Comparison of ENCODE assay signal across 8 cellular contexts in the genomic region with DNA sequence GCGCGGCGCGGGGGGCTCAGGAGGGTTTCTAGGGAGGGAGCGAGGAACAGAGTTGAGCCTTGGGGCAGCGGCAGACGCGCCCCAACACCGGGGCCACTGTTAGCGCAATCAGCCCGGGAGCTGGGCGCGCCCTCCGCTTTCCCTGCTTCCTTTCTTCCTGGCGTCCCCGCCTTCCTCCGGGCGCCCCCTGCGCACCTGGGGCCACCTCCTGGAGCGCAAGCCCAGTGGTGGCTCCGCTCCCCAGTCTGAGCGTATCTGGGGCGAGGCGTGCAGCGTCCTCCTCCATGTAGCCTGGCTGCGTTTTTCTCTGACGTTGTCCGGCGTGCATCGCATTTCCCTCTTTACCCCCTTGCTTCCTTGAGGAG. TPM values are rescaled to one million over a fixed set of nuclear protein-coding genes. Genes with fewer than 3 reads are reported as not detected.
A peak's percentile ranks its signal among the peaks of the same experiment; 100 is the strongest.
DNase-seq lines count a peak whose midpoint lies in the region; FAIRE-seq and TF ChIP-seq lines count a peak whose summit lies in the region.

No MANE protein-coding gene starts in this region.

- H3K36me3 ChIP-seq in Peyer's patch (no peaks in the 10 kb centered on the region), small intestine (ENCODE audit: control insufficient read depth in 2 of 2, insufficient read depth in 2 of 2, low read length in 2 of 2) (no peaks in the 10 kb centered on the region)

- no peaks in the 10 kb centered on the region for H3K9me3 Mint-ChIP-seq in T-helper 2 cell treated with Interferon-gamma antibody and Interleukin-4, amounts not matched to agents 5 μg/mL and 100 μg/mL, for 36 hours

- no peak for DNase-seq in T-helper 2 cell treated with Interferon-gamma antibody and Interleukin-4, amounts not matched to agents 5 μg/mL and 100 μg/mL, for 36 hours (ENCODE audit: low spot score)
- DNase-seq in T-helper 2 cell (no peak), Peyer's patch (peak in 2 of 3 donors; percentile 75 to 77), fibroblast of pulmonary artery (ENCODE audit: low read depth) (no peak), small intestine (peak; percentile 81), iPS-NIHi11 (ENCODE audit: low spot score) (no peak), ecto neural progenitor cell (ENCODE audit: low spot score) (no peak), KG1 (lab: John Stamatoyannopoulos, UW) (no peak)

- H3K4me1 Mint-ChIP-seq in T-helper 2 cell treated with Interferon-gamma antibody and Interleukin-4, amounts not matched to agents 5 μg/mL and 100 μg/mL, for 36 hours (ENCODE audit: low read depth): peaks cover 7% of the 10 kb centered on the region

- peaks cover 38% of the 10 kb centered on the region for H3K27me3 Mint-ChIP-seq in T-helper 2 cell treated with Interferon-gamma antibody and Interleukin-4, amounts not matched to agents 5 μg/mL and 100 μg/mL, for 36 hours (ENCODE audit: low read depth)

- no peak for FAIRE-seq in small intestine (lab: Jason Lieb, UNC)

- no peak for TF ChIP-seq POLR2A in Peyer's patch (IDR thresholded peaks at IDR 0.05)

- no peaks in the 10 kb centered on the region for H3K9me3 ChIP-seq in Peyer's patch
- H3K9me3 ChIP-seq in small intestine (ENCODE audit: control insufficient read depth, low read depth): no peaks in the 10 kb centered on the region

- H3K27me3 ChIP-seq in Peyer's patch (peaks cover 0 to 11% of the 10 kb centered on the region in 2 donors), small intestine (ENCODE audit: control insufficient read depth in 2 of 2, insufficient read depth in 2 of 2, low read length in 2 of 2) (peaks cover 0 to 5% of the 10 kb centered on the region in 2 donors)

- H3K27ac ChIP-seq in Peyer's patch (peak overlapping the region in 1 of 4 donors; percentile 38), small intestine (ENCODE audit: low read depth in 1 of 2, low read length in 1 of 2) (no peak overlapping the region)

- 1 to 3% (median 2%) methylated on average over 24 to 30 of the region's 30 CpGs for WGBS in small intestine, 3 donors

- peaks cover 0 to 15% (median 10%) of the 10 kb centered on the region in 4 donors for H3K4me1 ChIP-seq in Peyer's patch
- no peaks in the 10 kb centered on the region for H3K4me1 ChIP-seq in small intestine (ENCODE audit: control insufficient read depth in 2 of 2, insufficient read depth in 1 of 2, low read depth in 1 of 2, low read length in 1 of 2)

- H3K36me3 Mint-ChIP-seq in T-helper 2 cell treated with Interferon-gamma antibody and Interleukin-4, amounts not matched to agents 5 μg/mL and 100 μg/mL, for 36 hours (ENCODE audit: low read depth): no peaks in the 10 kb centered on the region

- no peak overlapping the region for H3K27ac Mint-ChIP-seq in T-helper 2 cell treated with Interferon-gamma antibody and Interleukin-4, amounts not matched to agents 5 μg/mL and 100 μg/mL, for 36 hours

- H3K4me3 ChIP-seq in Peyer's patch (peak overlapping the region; percentile 35 to 52 (median 49)), fibroblast of pulmonary artery (replicated peaks; ENCODE audit: low read depth, low read length) (peak overlapping the region; percentile 36), small intestine (ENCODE audit: low read depth in 1 of 2, low read length in 2 of 2) (peak overlapping the region in 1 of 2 donors; percentile 50)

- TF ChIP-seq CTCF in Peyer's patch (IDR thresholded peaks at IDR 0.05) (peak in 1 of 6 experiments; percentile 22), fibroblast of pulmonary artery (IDR thresholded peaks at IDR 0.05; ENCODE audit: low read length, missing control alignments) (no peak)

- H3K4me3 Mint-ChIP-seq in T-helper 2 cell treated with Interferon-gamma antibody and Interleukin-4, amounts not matched to agents 5 μg/mL and 100 μg/mL, for 36 hours: peak overlapping the region; percentile 19

RNA-seq across cellular contexts. Expression of gene PROC, which starts 5.2 kb away (rescaled TPM):
- total RNA-seq in Peyer's patch: 1 to 10 TPM in 3 of 4 donors, not detected in 1; 1.3 to 6.3 (median 1.6) TPM
- 1 to 10 TPM; 1.0 to 6.0 (median 3.8) TPM for polyA plus RNA-seq in small intestine

RNA-seq across cellular contexts. Expression of gene MAP3K2, which starts 35.7 kb away (rescaled TPM):
- 10 to 100 TPM; 38.8 to 70.2 (median 52.0) TPM for total RNA-seq in Peyer's patch
- polyA plus RNA-seq in small intestine: 10 to 100 TPM in 1 of 3 donors, 1 to 10 TPM in 2; 6.7 to 12.7 (median 8.9) TPM

Comparison
In these comparisons a context has a peak if more than half of its experiments do, and no peak if none do; other contexts are left out.
1. DNase-seq: peak in Peyer's patch (2 of 3) and small intestine (single experiment); none in T-helper 2 cell treated with Interferon-gamma antibody and Interleukin-4, amounts not matched to agents 5 μg/mL and 100 μg/mL, for 36 hours (single experiment), T-helper 2 cell (0 of 5), fibroblast of pulmonary artery (single experiment), iPS-NIHi11 (single experiment), ecto neural progenitor cell (single experiment) and KG1 (single experiment).